1 cellular context compared by ENCODE assay signal in genomic region chr14:51929920-51930682, GRCh38.
TF ChIP-seq lines count a peak whose summit lies in the region.

No MANE protein-coding gene starts in this region.

TF ChIP-seq in HepG2, 621 proteins besides CTCF, POLR2A, EP300 and RAD21:
- no peak for TF ChIP-seq HES4 (CRISPR knock-in tag; IDR thresholded peaks at IDR 0.05; ENCODE audit: borderline replicate concordance)
- TF ChIP-seq, protein P1, sequence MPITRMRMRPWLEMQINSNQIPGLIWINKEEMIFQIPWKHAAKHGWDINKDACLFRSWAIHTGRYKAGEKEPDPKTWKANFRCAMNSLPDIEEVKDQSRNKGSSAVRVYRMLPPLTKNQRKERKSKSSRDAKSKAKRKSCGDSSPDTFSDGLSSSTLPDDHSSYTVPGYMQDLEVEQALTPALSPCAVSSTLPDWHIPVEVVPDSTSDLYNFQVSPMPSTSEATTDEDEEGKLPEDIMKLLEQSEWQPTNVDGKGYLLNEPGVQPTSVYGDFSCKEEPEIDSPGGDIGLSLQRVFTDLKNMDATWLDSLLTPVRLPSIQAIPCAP (CRISPR knock-in tag; IDR thresholded peaks at IDR 0.05; ENCODE audit: low read depth) = no peak
- TF ChIP-seq MAX (IDR thresholded peaks at IDR 0.05) = no peak
- TF ChIP-seq, protein P2, sequence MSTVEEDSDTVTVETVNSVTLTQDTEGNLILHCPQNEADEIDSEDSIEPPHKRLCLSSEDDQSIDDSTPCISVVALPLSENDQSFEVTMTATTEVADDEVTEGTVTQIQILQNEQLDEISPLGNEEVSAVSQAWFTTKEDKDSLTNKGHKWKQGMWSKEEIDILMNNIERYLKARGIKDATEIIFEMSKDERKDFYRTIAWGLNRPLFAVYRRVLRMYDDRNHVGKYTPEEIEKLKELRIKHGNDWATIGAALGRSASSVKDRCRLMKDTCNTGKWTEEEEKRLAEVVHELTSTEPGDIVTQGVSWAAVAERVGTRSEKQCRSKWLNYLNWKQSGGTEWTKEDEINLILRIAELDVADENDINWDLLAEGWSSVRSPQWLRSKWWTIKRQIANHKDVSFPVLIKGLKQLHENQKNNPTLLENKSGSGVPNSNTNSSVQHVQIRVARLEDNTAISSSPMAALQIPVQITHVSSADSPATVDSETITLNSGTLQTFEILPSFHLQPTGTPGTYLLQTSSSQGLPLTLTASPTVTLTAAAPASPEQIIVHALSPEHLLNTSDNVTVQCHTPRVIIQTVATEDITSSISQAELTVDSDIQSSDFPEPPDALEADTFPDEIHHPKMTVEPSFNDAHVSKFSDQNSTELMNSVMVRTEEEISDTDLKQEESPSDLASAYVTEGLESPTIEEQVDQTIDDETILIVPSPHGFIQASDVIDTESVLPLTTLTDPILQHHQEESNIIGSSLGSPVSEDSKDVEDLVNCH (CRISPR knock-in tag; IDR thresholded peaks at IDR 0.05) = no peak
- TF ChIP-seq, protein P3, sequence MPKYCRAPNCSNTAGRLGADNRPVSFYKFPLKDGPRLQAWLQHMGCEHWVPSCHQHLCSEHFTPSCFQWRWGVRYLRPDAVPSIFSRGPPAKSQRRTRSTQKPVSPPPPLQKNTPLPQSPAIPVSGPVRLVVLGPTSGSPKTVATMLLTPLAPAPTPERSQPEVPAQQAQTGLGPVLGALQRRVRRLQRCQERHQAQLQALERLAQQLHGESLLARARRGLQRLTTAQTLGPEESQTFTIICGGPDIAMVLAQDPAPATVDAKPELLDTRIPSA (CRISPR knock-in tag; IDR thresholded peaks at IDR 0.05; ENCODE audit: borderline replicate concordance) = no peak
- TF ChIP-seq, protein P4, sequence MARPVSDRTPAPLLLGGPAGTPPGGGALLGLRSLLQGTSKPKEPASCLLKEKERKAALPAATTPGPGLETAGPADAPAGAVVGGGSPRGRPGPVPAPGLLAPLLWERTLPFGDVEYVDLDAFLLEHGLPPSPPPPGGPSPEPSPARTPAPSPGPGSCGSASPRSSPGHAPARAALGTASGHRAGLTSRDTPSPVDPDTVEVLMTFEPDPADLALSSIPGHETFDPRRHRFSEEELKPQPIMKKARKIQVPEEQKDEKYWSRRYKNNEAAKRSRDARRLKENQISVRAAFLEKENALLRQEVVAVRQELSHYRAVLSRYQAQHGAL (CRISPR knock-in tag; IDR thresholded peaks at IDR 0.05; ENCODE audit: not compliant biosample characterization) = no peak
- no peak for TF ChIP-seq NFATC3 (CRISPR knock-in tag; IDR thresholded peaks at IDR 0.05)
- TF ChIP-seq ZNF589 (CRISPR knock-in tag; conservative IDR thresholded peaks at IDR 0.05) = no peak
- TF ChIP-seq TOE1 (CRISPR knock-in tag; IDR thresholded peaks at IDR 0.05) = no peak
- no peak for TF ChIP-seq MIXL1 (CRISPR knock-in tag; IDR thresholded peaks at IDR 0.05)
